Comparison of ENCODE assay signal across 8 cellular contexts in genomic region chr17:65137076-65137935, GRCh38. TPM values are rescaled to one million over a fixed set of nuclear protein-coding genes. Genes with fewer than 3 reads are reported as not detected.
DNase-seq lines count a peak whose midpoint lies in the region; ATAC-seq and TF ChIP-seq lines count a peak whose summit lies in the region.

Gene RGS9 (plus strand): TSS chr17:65137370. CDS start chr17:65137541, 171 bp downstream.

- DNase-seq in GM12865 (ENCODE audit: low read depth) (peak; percentile 87), NB4 (ENCODE audit: low read depth) (peak; percentile 72), amniotic epithelial cell (ENCODE audit: low read depth) (peak; percentile 27), hepatic stellate cell (ENCODE audit: low spot score) (peak; percentile 75), uterus (peak; percentile 83 to 89)

- TF ChIP-seq POLR2A in NB4 (IDR thresholded peaks at IDR 0.05; ENCODE audit: extremely low read depth, insufficient read length) (no peak), uterus (IDR thresholded peaks at IDR 0.05) (no peak)

- H3K4me3 ChIP-seq in GM12865 (ENCODE audit: low read depth, low read length) (peak within 1 kb of the TSS; percentile 69), NB4 (ENCODE audit: low read depth, low read length) (no peak within 1 kb of the TSS), rectal smooth muscle tissue (ENCODE audit: low read length) (peak within 1 kb of the TSS; percentile 83), uterus (peak within 1 kb of the TSS; percentile 14 to 48)

- H3K4me3 Mint-ChIP-seq in T-helper 1 cell treated with Interleukin-12 subunit alpha and Interleukin-12 subunit beta and Interleukin-4 antibody, amounts not matched to agents 30 μg/mL and 1 μg/mL, for 36 hours: peak within 1 kb of the TSS; percentile 85

- H3K36me3 ChIP-seq in rectal smooth muscle tissue (ENCODE audit: control insufficient read depth, insufficient read depth, low read length): no peaks in the 10 kb centered on the region
- no peaks in the 10 kb centered on the region for H3K36me3 ChIP-seq in uterus

- H3K4me1 ChIP-seq in rectal smooth muscle tissue (ENCODE audit: control insufficient read depth, insufficient read depth, low read length) (peaks cover 3% of the 10 kb centered on the region), uterus (no peaks in the 10 kb centered on the region)

- intact Hi-C loops in uterus (cut with DNase I; ENCODE audit: low total_unique reads): no loop called here

- peaks cover 28% of the 10 kb centered on the region for H3K4me1 Mint-ChIP-seq in T-helper 1 cell treated with Interleukin-12 subunit alpha and Interleukin-12 subunit beta and Interleukin-4 antibody, amounts not matched to agents 30 μg/mL and 1 μg/mL, for 36 hours (ENCODE audit: low read depth)

- no peaks in the 10 kb centered on the region for H3K9me3 ChIP-seq in uterus

- TF ChIP-seq CTCF in GM12865 (IDR thresholded peaks at IDR 0.05; ENCODE audit: insufficient read depth, low read depth, low read length, missing control alignments) (peak; percentile 95), NB4 (IDR thresholded peaks at IDR 0.05; ENCODE audit: low read depth, low read length) (peak; percentile 82), uterus (IDR thresholded peaks at IDR 0.05) (peak; percentile 84 to 99 (median 97))

- peak; percentile 89 for ATAC-seq in HG02571 (IDR thresholded peaks at IDR 0.05; ENCODE audit: unreplicated experiment)

- H3K27me3 ChIP-seq in rectal smooth muscle tissue (ENCODE audit: control insufficient read depth, insufficient read depth, low read length) (no peaks in the 10 kb centered on the region), uterus (peaks cover 0 to 9% of the 10 kb centered on the region in 2 donors)

- peaks cover 1% of the 10 kb centered on the region for H3K36me3 Mint-ChIP-seq in T-helper 1 cell treated with Interleukin-12 subunit alpha and Interleukin-12 subunit beta and Interleukin-4 antibody, amounts not matched to agents 30 μg/mL and 1 μg/mL, for 36 hours (ENCODE audit: low read depth)

- H3K27me3 Mint-ChIP-seq in T-helper 1 cell treated with Interleukin-12 subunit alpha and Interleukin-12 subunit beta and Interleukin-4 antibody, amounts not matched to agents 30 μg/mL and 1 μg/mL, for 36 hours (ENCODE audit: low read depth): peaks cover 23% of the 10 kb centered on the region

- peak within 1 kb of the TSS; percentile 66 for H3K27ac Mint-ChIP-seq in T-helper 1 cell treated with Interleukin-12 subunit alpha and Interleukin-12 subunit beta and Interleukin-4 antibody, amounts not matched to agents 30 μg/mL and 1 μg/mL, for 36 hours

- H3K27ac ChIP-seq in rectal smooth muscle tissue (ENCODE audit: low read depth, low read length) (peak within 1 kb of the TSS; percentile 61), uterus (peak within 1 kb of the TSS; percentile 25 to 63)

- no peak within 1 kb of the TSS for H3K9ac ChIP-seq in rectal smooth muscle tissue (ENCODE audit: low read length)

- no peaks in the 10 kb centered on the region for H3K9me3 Mint-ChIP-seq in T-helper 1 cell treated with Interleukin-12 subunit alpha and Interleukin-12 subunit beta and Interleukin-4 antibody, amounts not matched to agents 30 μg/mL and 1 μg/mL, for 36 hours

RNA-seq across cellular contexts. Expression of gene RGS9, which starts in this region (rescaled TPM):
- total RNA-seq in uterus: 10 to 100 TPM in 1 of 4 donors, 1 to 10 TPM in 3; 3.5 to 19.1 (median 6.9) TPM

Comparison
In these comparisons a context has a peak if more than half of its experiments do, and no peak if none do; other contexts are left out.
1. DNase-seq: peak in every context shown above with its lines; median percentile 87 in GM12865; 86 in uterus; 75 in hepatic stellate cell; 72 in NB4; 27 in amniotic epithelial cell.